Comparison of ENCODE assay signal across 5 cellular contexts in the genomic region with DNA sequence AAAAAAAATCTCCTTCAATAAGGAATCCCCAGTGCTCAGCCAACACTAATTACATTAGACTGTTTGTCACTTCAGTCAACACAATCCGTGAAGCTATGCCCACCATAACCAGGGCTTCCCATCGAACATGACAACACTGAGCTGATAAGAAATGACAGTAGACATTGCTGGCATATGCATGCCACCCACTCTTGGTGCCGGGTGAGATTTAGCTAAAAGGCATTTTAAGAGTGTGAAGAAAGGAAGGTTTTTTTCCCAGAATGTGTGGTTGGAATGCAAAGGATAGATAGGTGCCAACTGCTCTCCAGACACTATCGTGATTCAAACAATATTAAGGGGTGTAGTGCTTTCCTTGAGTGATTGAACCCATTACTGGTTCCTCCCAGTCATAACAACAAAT.
"Had no signal": no experiment of that assay in that cellular context is flagged by ENCODE, and none has a peak within 500 bp of the region (broad histone marks: within the 10 kb centered on the region; RNA-seq: fewer than 3 reads in every experiment).

No MANE protein-coding gene starts in this region.

- H3K4me2 ChIP-seq: GM23338 had no signal

- H3K4me3 ChIP-seq: GM23338 had no signal

- ATAC-seq: GM23338, HepG2 had no signal

- H3K27ac ChIP-seq: HL-60 had no signal

- DNase-seq: H9, HCEC 1CT had no signal
